In genomic region chr22:15738157-15738908, GRCh38 we compare ENCODE assay signal across 16 cellular contexts. TPM values are rescaled to one million over a fixed set of nuclear protein-coding genes. Genes with fewer than 3 reads are reported as not detected.
"Had no signal": no experiment of that assay in that cellular context is flagged by ENCODE, and none has a peak within 500 bp of the region (broad histone marks: within the 10 kb centered on the region; RNA-seq: fewer than 3 reads in every experiment).

No MANE protein-coding gene starts in this region.

RNA-seq across cellular contexts. Expression of gene POTEH, which starts 48.5 kb away (rescaled TPM):
- total RNA-seq: activated CD4-positive, alpha-beta memory T cell treated with anti-CD3 and anti-CD28 coated beads, Interleukin-2, amount 10 ng/mL, durations not matched to agents 7 days and 5 days; activated CD4-positive, alpha-beta T cell treated with anti-CD3 and anti-CD28 coated beads, Interleukin-2, amount 10 ng/mL, durations not matched to agents 7 days and 5 days; activated naive CD4-positive, alpha-beta T cell treated with anti-CD3 and anti-CD28 coated beads, Interleukin-2, amount 50 U/mL, for 72 hours; activated naive CD8-positive, alpha-beta T cell treated with anti-CD3 and anti-CD28 coated beads, Interleukin-2, amount 10 ng/mL, durations not matched to agents 7 days and 5 days; activated T-cell treated with anti-CD3 and anti-CD28 coated beads, Interleukin-2, amount 50 U/mL, for 72 hours; ascending aorta; bronchial epithelial cell; chondrocyte; dermis microvascular lymphatic vessel endothelial cell; epithelial cell of proximal tubule; esophagus mucosa; fibroblast of lung; fibroblast of villous mesenchyme; T-cell; T-helper 2 cell treated with Interferon-gamma antibody and Interleukin-4, amounts not matched to agents 100 ng/mL and 5 ng/mL, for 36 hours; WTC11 had no signal
- polyA plus RNA-seq: fibroblast of lung had no signal
